In the genomic region with DNA sequence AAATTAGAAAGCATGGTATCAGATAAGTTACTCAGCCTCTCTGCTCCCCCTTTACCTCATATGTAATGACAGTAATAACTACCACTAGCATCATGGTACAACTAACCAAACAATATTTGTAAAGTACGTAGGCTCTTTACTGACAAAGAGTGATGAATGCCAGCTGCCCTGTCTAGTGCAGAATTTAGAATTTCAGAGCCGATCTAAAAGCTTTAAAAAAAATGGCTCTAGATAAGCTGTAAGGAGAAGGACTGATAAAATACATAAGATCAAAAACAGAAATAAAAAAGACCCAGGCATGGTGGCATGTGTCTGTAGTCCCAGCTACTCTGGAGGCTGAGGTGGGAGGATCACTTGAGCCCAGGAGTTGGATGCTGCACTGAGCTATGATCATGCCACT, we compare ENCODE assay signal across 5 cellular contexts.
"Had no signal": no experiment of that assay in that cellular context is flagged by ENCODE, and none has a peak within 500 bp of the region (broad histone marks: within the 10 kb centered on the region; RNA-seq: fewer than 3 reads in every experiment).

No MANE protein-coding gene starts in this region.

- DNase-seq: H9, HCEC 1CT had no signal

- H3K36me3 Mint-ChIP-seq: IgD-negative memory B cell had no signal

- H3K27ac Mint-ChIP-seq: GM23338, H9 had no signal

- H3K4me3 Mint-ChIP-seq: GM23338, H9 had no signal

- ATAC-seq: GM23338, HepG2 had no signal

- H3K27me3 Mint-ChIP-seq: IgD-negative memory B cell had no signal

- H3K9me3 Mint-ChIP-seq: GM23338, H9 had no signal
